In the genomic region with DNA sequence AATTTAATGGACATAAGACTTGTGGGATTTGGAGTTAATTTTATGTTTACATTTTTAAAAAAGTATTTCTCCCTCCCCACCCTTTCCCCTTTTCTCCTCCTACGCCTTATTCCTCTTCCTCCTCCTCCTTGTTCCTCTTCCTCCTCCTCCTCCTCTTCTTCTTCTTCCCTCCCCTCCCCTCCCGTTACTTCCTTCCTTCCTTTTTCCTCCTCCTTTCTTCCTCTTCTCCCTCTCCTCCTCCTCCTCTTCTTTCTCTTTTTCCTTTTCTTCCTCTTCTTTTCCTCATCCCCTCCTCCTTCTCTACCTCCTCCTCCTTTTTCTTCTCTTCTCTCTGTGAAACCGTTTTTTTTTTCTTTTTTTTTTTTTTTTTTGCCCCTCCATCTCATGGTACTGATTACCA, we compare ENCODE assay signal across 24 cellular contexts.
"Had no signal": no experiment of that assay in that cellular context is flagged by ENCODE, and none has a peak within 500 bp of the region (broad histone marks: within the 10 kb centered on the region; RNA-seq: fewer than 3 reads in every experiment).

No MANE protein-coding gene starts in this region.

- H3K36me3 ChIP-seq: esophagus muscularis mucosa, gastroesophageal sphincter, heart right ventricle, left lung, lower lobe of right lung had no signal

- H3K27ac ChIP-seq: coronary artery, dorsolateral prefrontal cortex, esophagus muscularis mucosa, foreskin keratinocyte, gastroesophageal sphincter, heart right ventricle, left lung, lower lobe of right lung had no signal

- H3K27ac Mint-ChIP-seq: mesothelial cell of epicardium, naive B cell had no signal

- FAIRE-seq: colon, endothelial cell of umbilical vein, frontal cortex, islet of Langerhans, keratinocyte had no signal

- ATAC-seq: foreskin keratinocyte, gastroesophageal sphincter, left cardiac atrium, left lung, lower lobe of right lung, mucosa of descending colon had no signal

- H3K4me1 ChIP-seq: foreskin keratinocyte, gastroesophageal sphincter, left lung, lower lobe of right lung had no signal

- H3K4me3 ChIP-seq: coronary artery, dorsolateral prefrontal cortex, esophagus muscularis mucosa, gastroesophageal sphincter, heart right ventricle, left lung, lower lobe of right lung, mucosa of descending colon had no signal

- H3K4me3 Mint-ChIP-seq: mesothelial cell of epicardium, naive B cell had no signal

- H3K27me3 ChIP-seq: esophagus muscularis mucosa, foreskin keratinocyte, gastroesophageal sphincter, heart right ventricle, left lung had no signal

- DNase-seq: dermis blood vessel endothelial cell; dorsolateral prefrontal cortex; effector CD4-positive, alpha-beta T cell; effector memory CD4-positive, alpha-beta T cell; foreskin keratinocyte; head of caudate nucleus; heart right ventricle; hippocampal formation; left cardiac atrium; left lung; left ventricle myocardium superior; lower lobe of right lung; mesenchymal stem cell; mucosa of descending colon; naive B cell had no signal

- H3K9me3 ChIP-seq: esophagus muscularis mucosa, gastroesophageal sphincter, heart right ventricle, left lung, lower lobe of right lung, mucosa of descending colon had no signal

- H3K36me3 Mint-ChIP-seq: mesothelial cell of epicardium, naive B cell had no signal

- H3K4me1 Mint-ChIP-seq: naive B cell had no signal

- H3K9me3 Mint-ChIP-seq: mesothelial cell of epicardium, naive B cell had no signal
